ENCODE assay signal across 8 cellular contexts in genomic region chr10:99532687-99533495, GRCh38. TPM values are rescaled to one million over a fixed set of nuclear protein-coding genes. Genes with fewer than 3 reads are reported as not detected.
DNase-seq lines count a peak whose midpoint lies in the region; ATAC-seq, FAIRE-seq and TF ChIP-seq lines count a peak whose summit lies in the region.

NKX2-3 (plus strand) TSS chr10:99532942; CDS start chr10:99533132, 190 bp downstream.

- DNase-seq in GM12864 (ENCODE audit: low read depth) (peak; percentile 45), activated T-cell treated with anti-CD3 and anti-CD28 coated beads for 4 hours (peak; percentile 21), iPS-NIHi11 (ENCODE audit: low spot score) (peak; percentile 85), H54 (ENCODE audit: insufficient read length, low spot score) (no peak), SIG-M5 treated with dmso at 0.1 percent for 504 hours (lab: John Stamatoyannopoulos, UW; ENCODE audit: unreplicated experiment) (no peak)
- peak in 2 of 3 experiments; percentile 29 to 69 for DNase-seq in stimulated activated CD4-positive, alpha-beta T cell treated with anti-CD3 and anti-CD28 coated beads, TNF-alpha, amount 100 ng/mL, for 24 hours (ENCODE audit: low read depth in 3 of 3)
- no peak for DNase-seq in activated T-helper 2 cell treated with anti-CD3 and anti-CD28 coated beads, Interferon-gamma antibody, Interleukin-2, Interleukin-4, amounts not matched to agents 10 μg/mL and 5 μg/mL and 100 μg/mL, durations not matched to agents 14 hours and 24 hours and 36 hours (ENCODE audit: low spot score)

- H3K27ac Mint-ChIP-seq in activated T-helper 2 cell treated with anti-CD3 and anti-CD28 coated beads, Interferon-gamma antibody, Interleukin-2, Interleukin-4, amounts not matched to agents 10 μg/mL and 5 μg/mL and 100 μg/mL, durations not matched to agents 14 hours and 24 hours and 36 hours = no peak within 1 kb of the TSS

- H3K36me3 Mint-ChIP-seq in activated T-helper 2 cell treated with anti-CD3 and anti-CD28 coated beads, Interferon-gamma antibody, Interleukin-2, Interleukin-4, amounts not matched to agents 10 μg/mL and 5 μg/mL and 100 μg/mL, durations not matched to agents 14 hours and 24 hours and 36 hours (ENCODE audit: low read depth) = no peaks in the 10 kb centered on the region

- no peak for TF ChIP-seq CTCF in GM12864 (IDR thresholded peaks at IDR 0.05; ENCODE audit: low read depth, low read length, missing control alignments)

- intact Hi-C loops in activated T-helper 2 cell treated with anti-CD3 and anti-CD28 coated beads, Interferon-gamma antibody, Interleukin-2, Interleukin-4, amounts not matched to agents 10 μg/mL and 5 μg/mL and 100 μg/mL, durations not matched to agents 14 hours and 24 hours and 36 hours (cut with micrococcal nuclease) = loop anchor here (5.0 kb wide), 3 partner anchors 301 to 1599 kb away; partner anchors contain the start of gene TLX1

- peak within 1 kb of the TSS; percentile 11; the same call in 1 of the 2 replicates for H3K4me3 ChIP-seq in GM12864 (ENCODE audit: low read depth, low read length)

- ATAC-seq in HG03432 (IDR thresholded peaks at IDR 0.05; ENCODE audit: unreplicated experiment) = peak; percentile 66

- H3K9me3 Mint-ChIP-seq in activated T-helper 2 cell treated with anti-CD3 and anti-CD28 coated beads, Interferon-gamma antibody, Interleukin-2, Interleukin-4, amounts not matched to agents 10 μg/mL and 5 μg/mL and 100 μg/mL, durations not matched to agents 14 hours and 24 hours and 36 hours = peaks cover 3% of the 10 kb centered on the region

- H3K4me1 Mint-ChIP-seq in activated T-helper 2 cell treated with anti-CD3 and anti-CD28 coated beads, Interferon-gamma antibody, Interleukin-2, Interleukin-4, amounts not matched to agents 10 μg/mL and 5 μg/mL and 100 μg/mL, durations not matched to agents 14 hours and 24 hours and 36 hours (ENCODE audit: low read depth) = peaks cover 16% of the 10 kb centered on the region

- H3K4me3 Mint-ChIP-seq in activated T-helper 2 cell treated with anti-CD3 and anti-CD28 coated beads, Interferon-gamma antibody, Interleukin-2, Interleukin-4, amounts not matched to agents 10 μg/mL and 5 μg/mL and 100 μg/mL, durations not matched to agents 14 hours and 24 hours and 36 hours (ENCODE audit: low read depth) = no peak within 1 kb of the TSS

- FAIRE-seq in H54 (lab: Jason Lieb, UNC) = no peak

- no peak for TF ChIP-seq POLR2A in H54 (IDR thresholded peaks at IDR 0.05; ENCODE audit: low read depth, low read length)

- peaks cover 89% of the 10 kb centered on the region for H3K27me3 Mint-ChIP-seq in activated T-helper 2 cell treated with anti-CD3 and anti-CD28 coated beads, Interferon-gamma antibody, Interleukin-2, Interleukin-4, amounts not matched to agents 10 μg/mL and 5 μg/mL and 100 μg/mL, durations not matched to agents 14 hours and 24 hours and 36 hours (ENCODE audit: low read depth)

RNA-seq across cellular contexts. Expression of gene NKX2-3, which starts in this region (rescaled TPM):
- not detected in 2 replicates for total RNA-seq in activated T-helper 2 cell treated with anti-CD3 and anti-CD28 coated beads, Interferon-gamma antibody, Interleukin-2, Interleukin-4, amounts not matched to agents 10 μg/mL and 5 μg/mL and 100 μg/mL, durations not matched to agents 14 hours and 24 hours and 36 hours

Comparison
In these comparisons a context has a peak if more than half of its experiments do, and no peak if none do; other contexts are left out.
1. DNase-seq: peak in GM12864 (single experiment), activated T-cell treated with anti-CD3 and anti-CD28 coated beads for 4 hours (single experiment), iPS-NIHi11 (single experiment) and stimulated activated CD4-positive, alpha-beta T cell treated with anti-CD3 and anti-CD28 coated beads, TNF-alpha, amount 100 ng/mL, for 24 hours (2 of 3); none in activated T-helper 2 cell treated with anti-CD3 and anti-CD28 coated beads, Interferon-gamma antibody, Interleukin-2, Interleukin-4, amounts not matched to agents 10 μg/mL and 5 μg/mL and 100 μg/mL, durations not matched to agents 14 hours and 24 hours and 36 hours (single experiment), H54 (single experiment) and SIG-M5 treated with dmso at 0.1 percent for 504 hours (single experiment).